Comparison of ENCODE assay signal across 29 cellular contexts in genomic region chrX:2588049-2588448, GRCh38.
"Had no signal": no experiment of that assay in that cellular context is flagged by ENCODE, and none has a peak within 500 bp of the region (broad histone marks: within the 10 kb centered on the region; RNA-seq: fewer than 3 reads in every experiment).

No MANE protein-coding gene starts in this region.

- H3K4me3 Mint-ChIP-seq: stimulated activated effector memory CD8-positive, alpha-beta T cell treated with anti-CD3 and anti-CD28 coated beads, Interleukin-12 subunit alpha, Interleukin-12 subunit beta, amount 100 ng/mL, for 72 hours; stimulated activated memory B cell treated with anti-CD40 and anti-IgM and Interleukin-4, amounts not matched to agents 10 μg/mL and 1 μg/mL and 100 μg/mL, for 72 hours; stimulated activated naive B cell treated with anti-CD40 and anti-IgM and Interleukin-4, amounts not matched to agents 10 μg/mL and 1 μg/mL and 100 μg/mL, for 72 hours; stimulated activated naive CD8-positive, alpha-beta T cell treated with anti-CD3 and anti-CD28 coated beads, Interleukin-15, amount 100 ng/mL, for 72 hours; stimulated activated naive CD8-positive, alpha-beta T cell treated with anti-CD3 and anti-CD28 coated beads, Interleukin-15, Interleukin-2, amounts not matched to agents 100 ng/mL and 50 ng/mL, for 24 hours; type B pancreatic cell had no signal

- H3K36me3 Mint-ChIP-seq: stimulated activated effector memory CD8-positive, alpha-beta T cell treated with anti-CD3 and anti-CD28 coated beads, Interleukin-12 subunit alpha, Interleukin-12 subunit beta, amount 100 ng/mL, for 72 hours; stimulated activated memory B cell treated with anti-CD40 and anti-IgM and Interleukin-4, amounts not matched to agents 10 μg/mL and 1 μg/mL and 100 μg/mL, for 72 hours; type B pancreatic cell had no signal

- ATAC-seq: stimulated activated effector memory CD8-positive, alpha-beta T cell treated with anti-CD3 and anti-CD28 coated beads, Interleukin-12 subunit alpha, Interleukin-12 subunit beta, amount 100 ng/mL, for 72 hours; stimulated activated memory B cell treated with anti-CD40 and anti-IgM and Interleukin-4, amounts not matched to agents 10 μg/mL and 1 μg/mL and 100 μg/mL, for 72 hours; stimulated activated naive B cell treated with anti-CD40 and anti-IgM and Interleukin-4, amounts not matched to agents 10 μg/mL and 1 μg/mL and 100 μg/mL, for 72 hours; stimulated activated naive CD8-positive, alpha-beta T cell treated with anti-CD3 and anti-CD28 coated beads, Interleukin-15, amount 100 ng/mL, for 72 hours; stimulated activated naive CD8-positive, alpha-beta T cell treated with anti-CD3 and anti-CD28 coated beads, Interleukin-15, Interleukin-2, amounts not matched to agents 100 U/mL and 50 U/mL, for 24 hours; upper lobe of right lung had no signal

- H3K9me3 ChIP-seq: stomach, suprapubic skin, testis, thoracic aorta, thyroid gland, tibial artery, tibial nerve, transverse colon, upper lobe of left lung, upper lobe of right lung, uterus, vagina had no signal

- H3K27ac Mint-ChIP-seq: stimulated activated effector memory CD8-positive, alpha-beta T cell treated with anti-CD3 and anti-CD28 coated beads, Interleukin-12 subunit alpha, Interleukin-12 subunit beta, amount 100 ng/mL, for 72 hours; stimulated activated memory B cell treated with anti-CD40 and anti-IgM and Interleukin-4, amounts not matched to agents 10 μg/mL and 1 μg/mL and 100 μg/mL, for 72 hours; stimulated activated naive B cell treated with anti-CD40 and anti-IgM and Interleukin-4, amounts not matched to agents 10 μg/mL and 1 μg/mL and 100 μg/mL, for 72 hours; stimulated activated naive CD8-positive, alpha-beta T cell treated with anti-CD3 and anti-CD28 coated beads, Interleukin-15, amount 100 ng/mL, for 72 hours; stimulated activated naive CD8-positive, alpha-beta T cell treated with anti-CD3 and anti-CD28 coated beads, Interleukin-15, Interleukin-2, amounts not matched to agents 100 ng/mL and 50 ng/mL, for 24 hours; type B pancreatic cell had no signal

- H3K27me3 ChIP-seq: testis, vagina had no signal

- H3K4me1 ChIP-seq: upper lobe of right lung had no signal

- FAIRE-seq: urothelium cell line had no signal

- H3K36me3 ChIP-seq: stomach, suprapubic skin, thoracic aorta, thyroid gland, tibial artery, tibial nerve, transverse colon, upper lobe of left lung, upper lobe of right lung, uterus, vagina had no signal

- H3K9me3 Mint-ChIP-seq: stimulated activated effector memory CD8-positive, alpha-beta T cell treated with anti-CD3 and anti-CD28 coated beads, Interleukin-12 subunit alpha, Interleukin-12 subunit beta, amount 100 ng/mL, for 72 hours; stimulated activated memory B cell treated with anti-CD40 and anti-IgM and Interleukin-4, amounts not matched to agents 10 μg/mL and 1 μg/mL and 100 μg/mL, for 72 hours; stimulated activated naive CD8-positive, alpha-beta T cell treated with anti-CD3 and anti-CD28 coated beads, Interleukin-15, amount 100 ng/mL, for 72 hours; stimulated activated naive CD8-positive, alpha-beta T cell treated with anti-CD3 and anti-CD28 coated beads, Interleukin-15, Interleukin-2, amounts not matched to agents 100 ng/mL and 50 ng/mL, for 24 hours; type B pancreatic cell had no signal

- H3K4me3 ChIP-seq: stomach, suprapubic skin, testis, thoracic aorta, thyroid gland, tibial artery, tibial nerve, transverse colon, upper lobe of left lung, upper lobe of right lung, uterus, vagina had no signal

- H3K27ac ChIP-seq: stomach, suprapubic skin, testis, thoracic aorta, thyroid gland, tibial artery, tibial nerve, transverse colon, upper lobe of left lung, upper lobe of right lung, uterus, vagina had no signal

- DNase-seq: stimulated activated CD4-positive, alpha-beta T cell treated with anti-CD3 and anti-CD28 coated beads, Interleukin-2, amount 100 ng/mL, for 48 hours; stimulated activated CD4-positive, alpha-beta T cell treated with anti-CD3 and anti-CD28 coated beads, Interleukin-4, amount 100 ng/mL, for 1 hour; stimulated activated CD4-positive, alpha-beta T cell treated with anti-CD3 and anti-CD28 coated beads, Interleukin-4, amount 100 ng/mL, for 24 hours; stimulated activated CD4-positive, alpha-beta T cell treated with anti-CD3 and anti-CD28 coated beads, Interleukin-4, amount 100 ng/mL, for 4 hours; stimulated activated CD8-positive, alpha-beta memory T cell treated with anti-CD3 and anti-CD28 coated beads, Interleukin-4, amount 100 ng/mL, for 48 hours; stimulated activated naive B cell treated with anti-CD40 and anti-IgM and Interleukin-4, amounts not matched to agents 10 μg/mL and 1 μg/mL and 100 μg/mL, for 72 hours; stimulated activated naive CD4-positive, alpha-beta T cell; stimulated activated naive CD4-positive, alpha-beta T cell treated with Interleukin-2 at 50 U/mL for 16 hours; stimulated activated naive CD8-positive, alpha-beta T cell treated with anti-CD3 and anti-CD28 coated beads, Interleukin-15, amount 100 ng/mL, for 72 hours; stimulated activated naive CD8-positive, alpha-beta T cell treated with anti-CD3 and anti-CD28 coated beads, Interleukin-15, Interleukin-2, amounts not matched to agents 100 U/mL and 50 U/mL, for 24 hours; stomach; substantia nigra; testis; thyroid gland; transverse colon; trophoblast cell; upper lobe of left lung; upper lobe of right lung; uterus had no signal
